In genomic region chr6:20447581-20448132, GRCh38 we compare ENCODE assay signal across 23 cellular contexts. TPM values are rescaled to one million over a fixed set of nuclear protein-coding genes. Genes with fewer than 3 reads are reported as not detected.
DNase-seq lines count a peak whose midpoint lies in the region; ATAC-seq, FAIRE-seq and TF ChIP-seq lines count a peak whose summit lies in the region.
"Had no signal": no experiment of that assay in that cellular context is flagged by ENCODE, and none has a peak within 500 bp of the region (broad histone marks: within the 10 kb centered on the region; RNA-seq: fewer than 3 reads in every experiment).

No MANE protein-coding gene starts in this region.

- H3K14ac ChIP-seq in H1 (ENCODE audit: insufficient read length) = no peak overlapping the region

- H3K36me3 Mint-ChIP-seq in MCF 10A (ENCODE audit: insufficient read depth, unreplicated experiment) = peaks cover 24% of the 10 kb centered on the region

- H4K8ac ChIP-seq in H1 (ENCODE audit: extremely low read depth, insufficient read depth, low read length) = no peak overlapping the region

- no peak overlapping the region for H2BK12ac ChIP-seq in H1 (ENCODE audit: low read depth, low read length)

- DNase-seq in MCF 10A (ENCODE audit: unreplicated experiment) (peak; percentile 16), mammary epithelial cell (no peak), H1 (ENCODE audit: low read depth in 1 of 2, low spot score in 2 of 2) (no peak), transverse colon (no peak), RKO (ENCODE audit: low spot score) (no peak), NCI-H2081 (lab: John Stamatoyannopoulos, UW) (no peak)
- DNase-seq: activated CD4-positive, alpha-beta T cell treated with anti-CD3 and anti-CD28 coated beads, Interleukin-2, amount 10 ng/mL, durations not matched to agents 7 days and 5 days; NCI-H1417 treated with DMSO at 0.1 percent for 48 hours; NCI-H446 treated with DMSO at 0.1 percent for 48 hours; nucleus accumbens; stimulated activated CD4-positive, alpha-beta T cell treated with anti-CD3 and anti-CD28 coated beads, Interleukin-1b, Interleukin-23, amount 100 ng/mL, for 48 hours had no signal

- H3K4me3 ChIP-seq in mammary epithelial cell (replicated peaks in 1 of 3; ENCODE audit: insufficient read depth in 1 of 3, low read depth in 2 of 3, low read length in 3 of 3) (no peak overlapping the region), H1 (ENCODE audit: extremely low read depth in 1 of 4, insufficient read depth in 2 of 4, low read depth in 3 of 4, low read length in 4 of 4) (no peak overlapping the region), liver (ENCODE audit: low read depth in 1 of 3, low read length in 3 of 3) (no peak overlapping the region), transverse colon (no peak overlapping the region)
- H3K4me3 ChIP-seq: ascending aorta, lung, skin epidermis had no signal

- no peak overlapping the region for H3K4ac ChIP-seq in H1 (replicated peaks; ENCODE audit: insufficient read length, low read depth, low read length)

- H3K4me1 ChIP-seq in mammary epithelial cell (ENCODE audit: insufficient read depth, low read length) (no peaks in the 10 kb centered on the region), H1 (replicated peaks in 1 of 4; ENCODE audit: control insufficient read depth in 3 of 4, insufficient read depth in 4 of 4, low read length in 3 of 4) (peaks cover 0 to 9% (median 5%) of the 10 kb centered on the region in 4 experiments; a peak in 5 of 7 replicates), liver (ENCODE audit: control insufficient read depth in 4 of 4, insufficient read depth in 4 of 4, low read length in 3 of 4) (peaks cover 10 to 30% (median 23%) of the 10 kb centered on the region in 4 donors), transverse colon (peaks cover 9 to 27% (median 13%) of the 10 kb centered on the region in 4 donors)

- in situ Hi-C loops in mammary epithelial cell (cut with MboI; ENCODE audit: low sequenced_read_pairs in 2 of 2) (no loop called here), transverse colon (cut with MboI; ENCODE audit: low pct_ligation_motif_present in 1 of 4, low pct_unique_long_range_greater_than_20kb in 1 of 4, low sequenced_read_pairs in 3 of 4) (no loop called here)

- TF ChIP-seq POLR2A in H1 (IDR thresholded peaks at IDR 0.05; ENCODE audit: control extremely low read depth in 1 of 2, low read depth in 2 of 2, low read length in 2 of 2) = no peak
- no peak for TF ChIP-seq POLR2A in transverse colon (IDR thresholded peaks at IDR 0.05)

- no peak overlapping the region for H2BK20ac ChIP-seq in H1 (ENCODE audit: low read length)

- H3K27ac ChIP-seq in mammary epithelial cell (ENCODE audit: insufficient read depth, low read depth, low read length) = no peak overlapping the region
- no peak overlapping the region for H3K27ac ChIP-seq in H1 (ENCODE audit: low read depth, low read length)
- H3K27ac ChIP-seq in liver (ENCODE audit: low read depth in 1 of 2, low read length in 2 of 2) = peak overlapping the region; percentile 67 to 73
- peak overlapping the region; percentile 21 to 44 (median 40) for H3K27ac ChIP-seq in transverse colon
- H3K27ac ChIP-seq: ascending aorta, skin epidermis, VCaP had no signal

- no peaks in the 10 kb centered on the region for H3K27me3 ChIP-seq in mammary epithelial cell (ENCODE audit: insufficient read depth, low read length)
- H3K27me3 ChIP-seq in H1 (replicated peaks in 1 of 4; ENCODE audit: control insufficient read depth in 3 of 4, extremely low read depth in 1 of 4, insufficient read depth in 3 of 4, low read length in 3 of 4) = no peaks in the 10 kb centered on the region
- no peaks in the 10 kb centered on the region for H3K27me3 ChIP-seq in liver (ENCODE audit: control insufficient read depth in 4 of 4, insufficient read depth in 4 of 4, low read length in 3 of 4)
- H3K27me3 ChIP-seq in transverse colon = no peaks in the 10 kb centered on the region
- H3K27me3 ChIP-seq: ascending aorta had no signal

- H2BK120ac ChIP-seq in H1 (replicated peaks; ENCODE audit: low read depth, low read length) = no peak overlapping the region

- peaks cover 97% of the 10 kb centered on the region for H3K79me2 ChIP-seq in mammary epithelial cell (ENCODE audit: insufficient read depth, low read length)
- peaks cover 9 to 96% of the 10 kb centered on the region in 2 experiments; a peak in 3 of 4 replicates for H3K79me2 ChIP-seq in H1 (ENCODE audit: control insufficient read depth in 1 of 2, insufficient read depth in 2 of 2, low read length in 2 of 2)

- TF ChIP-seq CTCF in MCF 10A (IDR thresholded peaks at IDR 0.05; ENCODE audit: unreplicated experiment) (no peak), mammary epithelial cell (conservative IDR thresholded peaks at IDR 0.05 in 1 of 2, IDR thresholded peaks at IDR 0.05 in 1 of 2; ENCODE audit: extremely low read depth in 1 of 2, insufficient read depth in 1 of 2, low read depth in 1 of 2, low read length in 2 of 2) (no peak), H1 (IDR thresholded peaks at IDR 0.05; ENCODE audit: control extremely low read depth in 1 of 3, insufficient read depth in 1 of 3, low read depth in 1 of 3, low read length in 3 of 3) (no peak), liver (IDR thresholded peaks at IDR 0.05; ENCODE audit: low read depth, low read length, missing input control) (no peak), transverse colon (IDR thresholded peaks at IDR 0.05) (no peak)

- no peak for TF ChIP-seq EP300 in H1 (IDR thresholded peaks at IDR 0.05; ENCODE audit: borderline replicate concordance in 1 of 2, low read depth in 2 of 2, low read length in 2 of 2)
- TF ChIP-seq EP300 in transverse colon (IDR thresholded peaks at IDR 0.05; ENCODE audit: low read depth) = no peak

- H3K9me3 Mint-ChIP-seq in MCF 10A (ENCODE audit: unreplicated experiment) = peaks cover 12% of the 10 kb centered on the region
- H3K9me3 Mint-ChIP-seq: activated CD4-positive, alpha-beta T cell treated with anti-CD3 and anti-CD28 coated beads, Interleukin-2, amount 10 ng/mL, durations not matched to agents 7 days and 5 days; activated naive CD4-positive, alpha-beta T cell treated with anti-CD3 and anti-CD28 coated beads, Interleukin-2, amount 50 U/mL, for 72 hours; activated T-helper 1 cell treated with anti-CD3 and anti-CD28 coated beads, Interleukin-12 subunit alpha, Interleukin-12 subunit beta, Interleukin-2, Interleukin-4 antibody, amounts not matched to agents 30 ng/mL and 10 ng/mL and 1 ng/mL, durations not matched to agents 14 hours and 24 hours and 36 hours; T-helper 2 cell treated with Interferon-gamma antibody and Interleukin-4, amounts not matched to agents 5 μg/mL and 100 μg/mL, for 36 hours had no signal

- no peak overlapping the region for H2BK15ac ChIP-seq in H1 (ENCODE audit: low read length)

- peaks cover 3% of the 10 kb centered on the region for H4K20me1 ChIP-seq in mammary epithelial cell (ENCODE audit: insufficient read depth, low read length)
- peaks cover 8 to 21% of the 10 kb centered on the region in 2 experiments for H4K20me1 ChIP-seq in H1 (replicated peaks in 1 of 2; ENCODE audit: control insufficient read depth in 1 of 2, insufficient read depth in 2 of 2, low read length in 2 of 2)

- no peaks in the 10 kb centered on the region for H3K27me3 Mint-ChIP-seq in MCF 10A (ENCODE audit: insufficient read depth, unreplicated experiment)
- H3K27me3 Mint-ChIP-seq: activated CD4-positive, alpha-beta T cell treated with anti-CD3 and anti-CD28 coated beads, Interleukin-2, amount 10 ng/mL, durations not matched to agents 7 days and 5 days; B cell had no signal

- FAIRE-seq in H1 (lab: Jason Lieb, UNC) = no peak
- FAIRE-seq: A204.1, keratinocyte had no signal

- no TSS peak for BruUV-seq in MCF 10A (replicated peaks; lab: Mats Ljungman, UMichigan)
- BruUV-seq in mammary epithelial cell (replicated peaks; lab: Mats Ljungman, UMichigan) = no TSS peak

- no peak overlapping the region for H4K91ac ChIP-seq in H1 (replicated peaks; ENCODE audit: insufficient read length, low read length)

- H2AFZ ChIP-seq in mammary epithelial cell (ENCODE audit: low read depth, low read length) (no peak overlapping the region), H1 (ENCODE audit: low read length) (no peak overlapping the region)

- H3K23me2 ChIP-seq in H1 (ENCODE audit: low read depth, low read length) = no peaks in the 10 kb centered on the region

- peaks cover 8% of the 10 kb centered on the region for H3K79me1 ChIP-seq in H1 (ENCODE audit: low read depth, low read length)

- H3K36me3 ChIP-seq in mammary epithelial cell (ENCODE audit: insufficient read depth, low read length) = no peaks in the 10 kb centered on the region
- H3K36me3 ChIP-seq in H1 (ENCODE audit: control insufficient read depth in 2 of 4, insufficient read depth in 4 of 4, low read length in 3 of 4) = peaks cover 0 to 5% (median 0%) of the 10 kb centered on the region in 4 experiments; a peak in 1 of 8 replicates
- H3K36me3 ChIP-seq in liver (ENCODE audit: control insufficient read depth in 4 of 4, insufficient read depth in 3 of 4, low read depth in 1 of 4, low read length in 3 of 4) = no peaks in the 10 kb centered on the region
- H3K36me3 ChIP-seq in transverse colon = no peaks in the 10 kb centered on the region
- H3K36me3 ChIP-seq: ascending aorta had no signal

- intact Hi-C loops in MCF 10A (cut with micrococcal nuclease) (no loop called here), mammary epithelial cell (cut with micrococcal nuclease) (no loop called here), transverse colon (cut with DNase I; ENCODE audit: low total_unique reads) (no loop called here)

- H3K9me3 ChIP-seq in mammary epithelial cell (replicated peaks; ENCODE audit: insufficient read depth, low read length) = no peaks in the 10 kb centered on the region
- no peaks in the 10 kb centered on the region for H3K9me3 ChIP-seq in H1 (ENCODE audit: insufficient read depth in 2 of 2, low read depth in 1 of 2, low read length in 1 of 2)
- H3K9me3 ChIP-seq in liver (ENCODE audit: control insufficient read depth in 4 of 4, low read length in 3 of 4) = no peaks in the 10 kb centered on the region
- H3K9me3 ChIP-seq in transverse colon = no peaks in the 10 kb centered on the region
- H3K9me3 ChIP-seq: ascending aorta had no signal

- TF ChIP-seq RAD21 in H1 (IDR thresholded peaks at IDR 0.05 in 1 of 2, conservative IDR thresholded peaks at IDR 0.05 in 1 of 2; ENCODE audit: low read depth in 2 of 2, low read length in 2 of 2) = no peak
- TF ChIP-seq RAD21 in liver (IDR thresholded peaks at IDR 0.05) = peak; percentile 14 to 19

- CTCF ChIA-PET in MCF 10A (lab: Yijun Ruan, JAX) = interaction anchor here (0.6 to 0.7 kb wide), 5 partner anchors 43 to 496 kb away, joined by 3 to 5 read pairs (median 4); no protein-coding TSS in a partner anchor
- CTCF ChIA-PET in mammary epithelial cell (lab: Charles Lee; ENCODE audit: low non-redundant PET) = no interaction called here
- CTCF ChIA-PET in H1 (lab: Charles Lee; ENCODE audit: partially characterized antibody) = interaction anchor here (0.6 to 1.4 kb wide), 4 partner anchors 17 to 126 kb away, joined by 3 to 4 read pairs (median 4); no protein-coding TSS in a partner anchor

- H3K4me3 Mint-ChIP-seq in MCF 10A (ENCODE audit: unreplicated experiment) = no peak overlapping the region
- H3K4me3 Mint-ChIP-seq: activated CD4-positive, alpha-beta T cell treated with anti-CD3 and anti-CD28 coated beads, Interleukin-2, amount 10 ng/mL, durations not matched to agents 7 days and 5 days; activated T-helper 1 cell treated with anti-CD3 and anti-CD28 coated beads, Interleukin-12 subunit alpha, Interleukin-12 subunit beta, Interleukin-2, Interleukin-4 antibody, amounts not matched to agents 30 ng/mL and 10 ng/mL and 1 ng/mL, durations not matched to agents 14 hours and 24 hours and 36 hours; B cell; T-helper 2 cell treated with Interferon-gamma antibody and Interleukin-4, amounts not matched to agents 5 μg/mL and 100 μg/mL, for 36 hours had no signal

- H3K4me2 ChIP-seq in mammary epithelial cell (ENCODE audit: insufficient read depth, low read depth, low read length) = no peak overlapping the region
- peak overlapping the region in 1 of 2 experiments; percentile 57; a peak in 1 of 4 replicates for H3K4me2 ChIP-seq in H1 (ENCODE audit: insufficient read depth in 1 of 2, low read depth in 2 of 2, low read length in 2 of 2)

- no peak overlapping the region for H3K23ac ChIP-seq in H1 (ENCODE audit: insufficient read length)

- no peak overlapping the region for H3K18ac ChIP-seq in H1 (ENCODE audit: extremely low read depth, low read length)

- dilution Hi-C loops in mammary epithelial cell (cut with HindIII; ENCODE audit: low sequenced_read_pairs) = no loop called here

- 75% methylated on average over 4 of the region's 4 CpGs for WGBS in mammary epithelial cell (ENCODE audit: low coverage, missing lambda C conversion rate)
- 65% methylated on average over 4 of the region's 4 CpGs; no CpG with 5 or more reads in 1 of the 2 experiments for WGBS in H1 (ENCODE audit: extremely low coverage in 1 of 2, insufficient coverage in 1 of 2, insufficient read length in 1 of 2, insufficient replicate concordance in 2 of 2, low coverage in 1 of 2, low lambda C conversion rate in 2 of 2, missing lambda C conversion rate in 1 of 2), 2 experiments
- WGBS in liver = 23% methylated on average over 4 of the region's 4 CpGs
- WGBS in transverse colon (ENCODE audit: low coverage in 1 of 2), 2 donors = 32 to 40% methylated on average over 3 to 4 of the region's 4 CpGs

- H3K9ac ChIP-seq in mammary epithelial cell (ENCODE audit: insufficient read depth, low read length) (no peak overlapping the region), H1 (replicated peaks in 1 of 4; ENCODE audit: extremely low read depth in 1 of 4, low read depth in 3 of 4, low read length in 3 of 4) (no peak overlapping the region), liver (ENCODE audit: low read depth in 1 of 2, low read length in 2 of 2) (no peak overlapping the region)

- peaks cover 14% of the 10 kb centered on the region for H3K4me1 Mint-ChIP-seq in MCF 10A (ENCODE audit: insufficient read depth, unreplicated experiment)

- H4K5ac ChIP-seq in H1 (ENCODE audit: insufficient read length, low read depth, low read length) = no peak overlapping the region

- no peak overlapping the region for H3K27ac Mint-ChIP-seq in MCF 10A (ENCODE audit: low read depth, unreplicated experiment)
- H3K27ac Mint-ChIP-seq: activated CD4-positive, alpha-beta T cell treated with anti-CD3 and anti-CD28 coated beads, Interleukin-2, amount 10 ng/mL, durations not matched to agents 7 days and 5 days; activated naive CD4-positive, alpha-beta T cell treated with anti-CD3 and anti-CD28 coated beads, Interleukin-2, amount 50 U/mL, for 72 hours; B cell had no signal

- H2BK5ac ChIP-seq in H1 (ENCODE audit: low read depth, low read length) = no peak overlapping the region

- ATAC-seq in HG03280 (IDR thresholded peaks at IDR 0.05; ENCODE audit: unreplicated experiment) = no peak
- ATAC-seq: activated naive CD4-positive, alpha-beta T cell treated with anti-CD3 and anti-CD28 coated beads, Interleukin-2, amount 50 U/mL, for 72 hours had no signal

- POLR2A ChIA-PET in MCF 10A (lab: Yijun Ruan, JAX) = interaction anchor here (0.6 to 1.6 kb wide), 2 partner anchors 10 to 33 kb away, joined by 3 to 5 read pairs; no protein-coding TSS in a partner anchor
- POLR2A ChIA-PET in H1 (lab: Charles Lee; ENCODE audit: partially characterized antibody) = interaction anchor here (0.6 to 2.6 kb wide), 4 partner anchors 12 to 775 kb away, joined by 3 to 9 read pairs (median 3); no protein-coding TSS in a partner anchor

- no peak overlapping the region for H3K56ac ChIP-seq in H1 (replicated peaks; ENCODE audit: insufficient read length, low read depth, low read length)

- no peak overlapping the region for H2AK5ac ChIP-seq in H1 (ENCODE audit: low read depth, low read length)

RNA-seq across cellular contexts. Expression of gene E2F3, which starts 46.0 kb away (rescaled TPM):
- 18.5 and 18.7 TPM in 2 replicates for total RNA-seq in MCF 10A (2022)
- 10 to 100 TPM; 10.7 to 15.8 TPM for total RNA-seq in mammary epithelial cell
- polyA plus RNA-seq in mammary epithelial cell = 9.5 TPM
- 7.5 TPM for polyA minus RNA-seq in mammary epithelial cell
- total RNA-seq in H1 (2021; fragmentation: NEBNext Ultra II Directional; extraction: Animal tissue kit (Norgen Biotek cat#: 25700)) = 41.4 and 42.2 TPM in 2 replicates
- 10.5 and 14.9 TPM in 2 replicates for polyA plus RNA-seq in H1 (2011; rRNA removed)
- 15.7 TPM for polyA plus RNA-seq in H1 (2011; cell fraction: cytosol; rRNA removed)
- 14.0 TPM for polyA plus RNA-seq in H1 (2011; cell fraction: nucleus; rRNA removed)
- 20.8 to 29.1 TPM (median 25.0 TPM) in 4 replicates for polyA plus RNA-seq in H1 (2012, experiment 1 of 2)
- polyA plus RNA-seq in H1 (2012, experiment 2 of 2) = 6.1 TPM
- 28.1 TPM for polyA plus RNA-seq in H1 (2013, experiment 1 of 2)
- 27.1 TPM for polyA plus RNA-seq in H1 (2013, experiment 2 of 2)
- polyA minus RNA-seq in H1 (2011; rRNA and poly(A)+ RNA removed) = 23.3 and 25.9 TPM in 2 replicates
- polyA minus RNA-seq in H1 (2011; cell fraction: cytosol; rRNA and poly(A)+ RNA removed) = 15.0 TPM
- 20.0 TPM for polyA minus RNA-seq in H1 (2011; cell fraction: nucleus; rRNA and poly(A)+ RNA removed)
- 1 to 10 TPM; 1.6 to 5.0 TPM for total RNA-seq in liver
- 1 to 10 TPM; 1.4 to 2.2 TPM for polyA plus RNA-seq in liver
- 10 to 100 TPM in 1 of 4 donors, 1 to 10 TPM in 3; 2.2 to 16.3 (median 5.6) TPM for total RNA-seq in transverse colon

Comparison
In these comparisons a context has a peak if more than half of its experiments do, and no peak if none do; other contexts are left out.
1. H3K27ac ChIP-seq: peak in liver (2 of 2) and transverse colon (4 of 4); none in mammary epithelial cell (single experiment) and H1 (single experiment).